Comparison of ENCODE assay signal across 13 cellular contexts in genomic region chr1:53344921-53345838, GRCh38. TPM values are rescaled to one million over a fixed set of nuclear protein-coding genes. Genes with fewer than 3 reads are reported as not detected.
DNase-seq lines count a peak whose midpoint lies in the region; ATAC-seq, FAIRE-seq and TF ChIP-seq lines count a peak whose summit lies in the region.
"Had no signal": no experiment of that assay in that cellular context is flagged by ENCODE, and none has a peak within 500 bp of the region (broad histone marks: within the 10 kb centered on the region; RNA-seq: fewer than 3 reads in every experiment).

No MANE protein-coding gene starts in this region.

- RAD21 ChIA-PET in GM12878 (lab: Charles Lee; ENCODE audit: unreplicated experiment) = interaction anchor here (0.8 to 1.8 kb wide), 8 partner anchors 9 to 52 kb away, joined by 3 to 10 read pairs (median 4); no protein-coding TSS in a partner anchor

- no peaks in the 10 kb centered on the region for H3K79me2 ChIP-seq in GM12878 (ENCODE audit: control insufficient read depth, insufficient read depth, low read length)

- no peak for TF ChIP-seq RAD21 in GM12878 (IDR thresholded peaks at IDR 0.05; ENCODE audit: insufficient read depth, low read depth, low read length)

- TF ChIP-seq EP300 in GM12878 (IDR thresholded peaks at IDR 0.05; ENCODE audit: borderline replicate concordance in 1 of 2, control insufficient read depth in 1 of 2, low read depth in 2 of 2, low read length in 2 of 2) = peak in 1 of 2 experiments; percentile 30; a peak in 1 of 4 replicates

- SMC1A ChIA-PET in GM12878 (lab: Charles Lee; ENCODE audit: uncharacterized antibody, unreplicated experiment) = interaction anchor here (0.5 to 2.0 kb wide), 7 partner anchors 9 to 403 kb away, joined by 3 to 9 read pairs (median 3); no protein-coding TSS in a partner anchor

- BruUV-seq in GM12878 (replicated peaks; lab: Mats Ljungman, UMichigan) = no TSS peak

- WGBS in GM12878 (ENCODE audit: insufficient coverage, insufficient replicate concordance, low lambda C conversion rate, missing lambda C conversion rate) = 28% methylated on average over 11 of the region's 11 CpGs

- peak; percentile 85 for FAIRE-seq in GM12878 (lab: Jason Lieb, UNC)
- no peak for FAIRE-seq in HTR-8/SVneo (lab: Jason Lieb, UNC)

- TF ChIP-seq CTCF in GM12878 (IDR thresholded peaks at IDR 0.05 in 2 of 3, conservative IDR thresholded peaks at IDR 0.05 in 1 of 3; ENCODE audit: control insufficient read depth in 2 of 3, extremely low read depth in 1 of 3, insufficient read depth in 1 of 3, low read depth in 3 of 3, low read length in 3 of 3) = no peak

- no peak overlapping the region; the same call in 1 of the 2 replicates for H2AFZ ChIP-seq in GM12878 (ENCODE audit: control insufficient read depth, low read depth, low read length)

- H3K9ac ChIP-seq in GM12878 (ENCODE audit: control insufficient read depth, insufficient read depth, low read length) = no peak overlapping the region

- no peaks in the 10 kb centered on the region for H4K20me1 ChIP-seq in GM12878 (ENCODE audit: control insufficient read depth, insufficient read depth)

- H3K9me3 ChIP-seq in GM12878 (replicated peaks; ENCODE audit: control insufficient read depth, insufficient read depth, low read length) = no peaks in the 10 kb centered on the region
- H3K9me3 ChIP-seq: breast epithelium, suprapubic skin had no signal

- 0 out of 2 replicates have a peak overlapping the region, but pooled peaks have one; percentile 22 for H3K4me2 ChIP-seq in GM12878 (ENCODE audit: control insufficient read depth, insufficient read depth)

- peak; percentile 56 for DNase-seq in GM12878 (ENCODE audit: low read depth, low spot score)
- no peak for DNase-seq in HTR-8/SVneo (ENCODE audit: insufficient read length, low spot score)
- DNase-seq in NCI-H187 (lab: John Stamatoyannopoulos, UW) = no peak
- no peak for DNase-seq in DMS79 treated with DMSO at 0.1 percent for 48 hours (lab: John Stamatoyannopoulos, UW)
- no peak for DNase-seq in nucleus accumbens (lab: John Stamatoyannopoulos, UW)
- DNase-seq: activated CD4-positive, alpha-beta T cell treated with anti-CD3 and anti-CD28 coated beads, Interleukin-2, amount 10 ng/mL, durations not matched to agents 7 days and 5 days; GOT3 had no signal

- CTCF ChIA-PET in GM12878 (lab: Yijun Ruan, JAX) = interaction anchor here (0.9 to 2.0 kb wide), 3 partner anchors 10 to 48 kb away, joined by 3 to 7 read pairs (median 4); no protein-coding TSS in a partner anchor

- ATAC-seq in GM18498 (IDR thresholded peaks at IDR 0.05; ENCODE audit: unreplicated experiment) = peak; percentile 79
- ATAC-seq in GM19372 (IDR thresholded peaks at IDR 0.05; ENCODE audit: low read depth, unreplicated experiment) = peak; percentile 56
- peak; percentile 87 for ATAC-seq in HG02973 (IDR thresholded peaks at IDR 0.05; ENCODE audit: unreplicated experiment)
- peak; percentile 96 for ATAC-seq in GM12878
- ATAC-seq: CD8-positive, alpha-beta T cell had no signal

- H3K4me3 ChIP-seq in GM12878 = no peak overlapping the region
- H3K4me3 ChIP-seq: breast epithelium, suprapubic skin had no signal

- no peaks in the 10 kb centered on the region for H3K36me3 ChIP-seq in GM12878 (ENCODE audit: control insufficient read depth in 2 of 2, insufficient read depth in 2 of 2, low read length in 1 of 2)
- H3K36me3 ChIP-seq: breast epithelium, suprapubic skin had no signal

- H3K27ac ChIP-seq in GM12878 (ENCODE audit: control insufficient read depth, insufficient read depth) = peak overlapping the region; percentile 33
- H3K27ac ChIP-seq: breast epithelium, suprapubic skin had no signal

- H3K27me3 ChIP-seq in GM12878 (replicated peaks in 1 of 2; ENCODE audit: control insufficient read depth in 2 of 2, insufficient read depth in 2 of 2, low read length in 1 of 2) = no peaks in the 10 kb centered on the region
- H3K27me3 ChIP-seq: breast epithelium had no signal

- TF ChIP-seq POLR2A in GM12878 (IDR thresholded peaks at IDR 0.05; ENCODE audit: low read depth, low read length) = no peak

- POLR2A ChIA-PET in GM12878 (lab: Charles Lee) = interaction anchor here (0.9 to 1.1 kb wide), 3 partner anchors 18 to 53 kb away, joined by 3 to 4 read pairs (median 3); no protein-coding TSS in a partner anchor

- in situ Hi-C loops in GM12878 (cut with MboI) = no loop called here

- intact Hi-C loops in GM12878 (cut with micrococcal nuclease; ENCODE audit: unreplicated experiment) = no loop called here

- H3K4me1 ChIP-seq in GM12878 (ENCODE audit: control insufficient read depth, insufficient read depth, low read length) = peaks cover 17% of the 10 kb centered on the region
- H3K4me1 ChIP-seq: breast epithelium, suprapubic skin had no signal

TF ChIP-seq in GM12878, 131 proteins besides CTCF, POLR2A, EP300 and RAD21 (continues in another document):
- peak; percentile 27 for TF ChIP-seq MEF2B (IDR thresholded peaks at IDR 0.05; ENCODE audit: partially characterized antibody, poor library complexity, severe bottlenecking)
- TF ChIP-seq NR2C2 (IDR thresholded peaks at IDR 0.05; ENCODE audit: borderline replicate concordance, control insufficient read depth, insufficient read length, low read depth) = no peak
- TF ChIP-seq IRF4 (IDR thresholded peaks at IDR 0.05; ENCODE audit: low read depth, low read length) = peak; percentile 82
- TF ChIP-seq ZNF24 (IDR thresholded peaks at IDR 0.05) = 0 out of 2 replicates have a peak, but pooled peaks have one; percentile 36
- no peak for TF ChIP-seq CEBPZ (IDR thresholded peaks at IDR 0.05; ENCODE audit: low read depth, low read length)
- TF ChIP-seq SUPT20H (IDR thresholded peaks at IDR 0.05; ENCODE audit: borderline replicate concordance, control insufficient read depth, low read depth, low read length) = no peak
- TF ChIP-seq MEF2A (IDR thresholded peaks at IDR 0.05; ENCODE audit: insufficient read depth, low read depth, low read length) = peak; percentile 11; the same call in 1 of the 2 replicates
- peak; percentile 39; the same call in 1 of the 2 replicates for TF ChIP-seq PAX5 (IDR thresholded peaks at IDR 0.05; ENCODE audit: borderline replicate concordance, low read depth, low read length)
- TF ChIP-seq ATF2 (IDR thresholded peaks at IDR 0.05; ENCODE audit: low read length) = peak; percentile 40; the same call in 1 of the 2 replicates
- TF ChIP-seq NBN (IDR thresholded peaks at IDR 0.05) = peak; percentile 56
- peak; percentile 65 for TF ChIP-seq IKZF1 (conservative IDR thresholded peaks at IDR 0.05)
- no peak for TF ChIP-seq EZH2 (IDR thresholded peaks at IDR 0.05; ENCODE audit: borderline replicate concordance, control insufficient read depth, low read depth, low read length)
- TF ChIP-seq EED (IDR thresholded peaks at IDR 0.05; ENCODE audit: low read depth) = 0 out of 2 replicates have a peak, but pooled peaks have one; percentile 16

RNA-seq across cellular contexts. Expression of gene LRP8, which starts 17.3 kb away (rescaled TPM):
- total RNA-seq in GM12878 (2013; cell fraction: nucleolus; rRNA removed) = 116 and 125 TPM in 2 replicates
- total RNA-seq in GM12878 (2014; rRNA removed) (21.3 and 23.8 TPM in 2 replicates), GM12878 (2014; rRNA removed; fragmentation: Illumina TruSeq; extraction: Trizol) (19.2 and 20.8 TPM in 2 replicates), GM12878 (2021) (25.5 and 26.1 TPM in 2 replicates)
- polyA plus RNA-seq in GM12878 (2011; ENCODE audit: low read depth) = 7.0 TPM
- polyA plus RNA-seq in GM12878 (2011; rRNA removed) (25.5 and 40.5 TPM in 2 replicates), GM12878 (2014; fragmentation: Illumina TruSeq; extraction: Trizol) (21.9 and 26.6 TPM in 2 replicates), GM12878 (2014; fragmentation: Nextera tagmentation; extraction: Ambion mirVana) (1 to 10 TPM; 3.6 to 4.5 TPM), GM12878 (2014; rRNA removed) (27.3 and 33.7 TPM in 2 replicates), GM12878 (2016; fragmentation: Nextera tagmentation; extraction: Ambion mirVana) (1 to 10 TPM; 2.8 to 3.1 TPM)
- polyA plus RNA-seq in GM12878 (2011; cell fraction: cytosol; rRNA removed) = 37.4 and 42.6 TPM in 2 replicates
- polyA plus RNA-seq in GM12878 (2011; cell fraction: nucleus; rRNA removed) = 173 and 193 TPM in 2 replicates
- polyA plus RNA-seq in GM12878 (2012) = 8.1 and 8.9 TPM in 2 replicates
- 89.1 and 91.1 TPM in 2 replicates for polyA minus RNA-seq in GM12878 (2011; rRNA and poly(A)+ RNA removed)
- 19.0 and 25.3 TPM in 2 replicates for polyA minus RNA-seq in GM12878 (2011; cell fraction: cytosol; rRNA and poly(A)+ RNA removed)
- 57.3 and 118 TPM in 2 replicates for polyA minus RNA-seq in GM12878 (2011; cell fraction: nucleus; rRNA and poly(A)+ RNA removed)
